In genomic region chr4:150510176-150510875, GRCh38 we compare ENCODE assay signal across 14 cellular contexts.
DNase-seq lines count a peak whose midpoint lies in the region; ATAC-seq and TF ChIP-seq lines count a peak whose summit lies in the region.
"Had no signal": no experiment of that assay in that cellular context is flagged by ENCODE, and none has a peak within 500 bp of the region (broad histone marks: within the 10 kb centered on the region; RNA-seq: fewer than 3 reads in every experiment).

No MANE protein-coding gene starts in this region.

- no peak for ATAC-seq in HG03095 (IDR thresholded peaks at IDR 0.05; ENCODE audit: unreplicated experiment)
- ATAC-seq: T-helper 17 cell had no signal

- no peaks in the 10 kb centered on the region for H3K4me1 ChIP-seq in tibial artery

- no peaks in the 10 kb centered on the region for H3K27me3 Mint-ChIP-seq in chondrocyte (ENCODE audit: low read depth)
- H3K27me3 Mint-ChIP-seq: naive B cell, T-helper 17 cell had no signal

- peak; percentile 13 for DNase-seq in DMS 273 (lab: John Stamatoyannopoulos, UW; ENCODE audit: unreplicated experiment)
- no peak for DNase-seq in DMS 273 treated with DMSO at 0.1 percent for 48 hours (lab: John Stamatoyannopoulos, UW)
- DNase-seq in chondrocyte (ENCODE audit: low spot score), result no peak
- DNase-seq in kidney glomerular epithelial cell (lab: John Stamatoyannopoulos, UW), result peak; percentile 10
- DNase-seq in tibial artery, result no peak
- no peak for DNase-seq in mucosa of gallbladder (ENCODE audit: low spot score)
- no peak for DNase-seq in NCI-H2081 treated with DMSO at 0.1 percent for 48 hours (lab: John Stamatoyannopoulos, UW)
- DNase-seq: anterior cingulate cortex; naive B cell; NCI-H1105 treated with DMSO at 0.1 percent for 48 hours; stimulated activated CD4-positive, alpha-beta T cell treated with anti-CD3 and anti-CD28 coated beads, Interleukin-1b, Interleukin-23, amount 100 ng/mL, for 48 hours; T-helper 17 cell had no signal

- no peak overlapping the region for H3K4me3 ChIP-seq in tibial artery

- no peaks in the 10 kb centered on the region for H3K36me3 ChIP-seq in tibial artery

- peaks cover 5% of the 10 kb centered on the region for H3K9me3 Mint-ChIP-seq in chondrocyte (ENCODE audit: low read depth)

- intact Hi-C loops in tibial artery (cut with DNase I; ENCODE audit: low total_unique reads), result no loop called here

- H3K36me3 Mint-ChIP-seq in chondrocyte (ENCODE audit: low read depth), result peaks cover 3% of the 10 kb centered on the region

- H3K9me3 ChIP-seq in tibial artery, result no peaks in the 10 kb centered on the region

- peak overlapping the region; percentile 0 to 44 for H3K27ac ChIP-seq in tibial artery
- H3K27ac ChIP-seq: 22Rv1 had no signal

- no peak for TF ChIP-seq CTCF in chondrocyte (IDR thresholded peaks at IDR 0.05)
- TF ChIP-seq CTCF in tibial artery (IDR thresholded peaks at IDR 0.05), result no peak

- H3K27ac Mint-ChIP-seq in chondrocyte (ENCODE audit: unreplicated experiment), result peak overlapping the region; percentile 34
- H3K27ac Mint-ChIP-seq: T-helper 17 cell had no signal

- H3K27me3 ChIP-seq in tibial artery, result no peaks in the 10 kb centered on the region

- peak overlapping the region; percentile 22 for H3K4me3 Mint-ChIP-seq in chondrocyte (ENCODE audit: unreplicated experiment)
- H3K4me3 Mint-ChIP-seq: naive B cell, T-helper 17 cell had no signal

- peaks cover 17% of the 10 kb centered on the region for H3K4me1 Mint-ChIP-seq in chondrocyte (ENCODE audit: low read depth)

Comparison
In these comparisons a context has a peak if more than half of its experiments do, and no peak if none do; other contexts are left out.
1. DNase-seq: peak in DMS 273 (single experiment) and kidney glomerular epithelial cell (single experiment); none in DMS 273 treated with DMSO at 0.1 percent for 48 hours (single experiment), chondrocyte (single experiment), tibial artery (0 of 2), mucosa of gallbladder (single experiment) and NCI-H2081 treated with DMSO at 0.1 percent for 48 hours (single experiment).